In the genomic region with DNA sequence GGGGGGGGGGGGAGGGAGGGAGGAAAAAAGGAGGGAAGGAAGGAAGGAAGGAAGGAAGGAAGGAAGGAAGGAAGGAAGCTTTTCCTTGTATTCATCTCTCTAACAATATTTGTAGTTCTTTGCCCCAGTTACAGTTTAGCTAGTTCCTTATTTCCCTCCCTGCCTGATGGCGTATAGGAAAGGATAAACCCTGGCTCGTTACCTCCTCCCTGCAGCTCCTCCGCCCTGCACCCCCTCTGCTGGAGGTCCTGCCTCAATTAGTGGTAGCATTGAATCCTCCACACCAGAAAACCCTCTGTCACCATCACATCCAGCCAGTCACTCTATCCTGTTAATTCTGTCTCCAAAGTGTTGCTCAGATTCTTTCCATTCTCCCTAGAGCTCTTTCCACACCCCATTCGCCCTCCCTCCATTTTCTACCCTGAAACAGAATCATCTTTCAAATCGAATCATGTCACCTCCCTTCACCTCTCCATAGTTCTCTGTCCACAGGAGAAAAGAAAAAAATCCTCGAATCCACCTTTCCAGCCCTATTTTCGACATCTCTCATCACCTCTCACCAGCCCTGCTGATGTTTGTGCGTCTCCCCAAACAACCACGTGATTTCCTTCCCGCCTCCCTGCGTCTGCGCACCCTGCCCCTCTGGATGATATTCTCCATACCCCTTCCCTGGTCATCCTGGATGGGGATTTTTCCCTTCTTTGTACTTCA, we compare ENCODE assay signal across 2 cellular contexts.
TF ChIP-seq lines count a peak whose summit lies in the region.

No MANE protein-coding gene starts in this region.

TF ChIP-seq in HEK293, 187 proteins besides CTCF, POLR2A, EP300 and RAD21 (continued from another document):
- TF ChIP-seq, protein P1, sequence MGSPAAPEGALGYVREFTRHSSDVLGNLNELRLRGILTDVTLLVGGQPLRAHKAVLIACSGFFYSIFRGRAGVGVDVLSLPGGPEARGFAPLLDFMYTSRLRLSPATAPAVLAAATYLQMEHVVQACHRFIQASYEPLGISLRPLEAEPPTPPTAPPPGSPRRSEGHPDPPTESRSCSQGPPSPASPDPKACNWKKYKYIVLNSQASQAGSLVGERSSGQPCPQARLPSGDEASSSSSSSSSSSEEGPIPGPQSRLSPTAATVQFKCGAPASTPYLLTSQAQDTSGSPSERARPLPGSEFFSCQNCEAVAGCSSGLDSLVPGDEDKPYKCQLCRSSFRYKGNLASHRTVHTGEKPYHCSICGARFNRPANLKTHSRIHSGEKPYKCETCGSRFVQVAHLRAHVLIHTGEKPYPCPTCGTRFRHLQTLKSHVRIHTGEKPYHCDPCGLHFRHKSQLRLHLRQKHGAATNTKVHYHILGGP (tag by site-specific recombination; IDR thresholded peaks at IDR 0.05) = no peak
- TF ChIP-seq GLIS1 (tag by site-specific recombination; IDR thresholded peaks at IDR 0.05) (0 out of 2 replicates have a peak, but pooled peaks have one; percentile 12), ZNF791 (tag by site-specific recombination; IDR thresholded peaks at IDR 0.05) (no peak), ZNF670 (tag by site-specific recombination; IDR thresholded peaks at IDR 0.05; ENCODE audit: low read depth) (no peak), HOXA7 (CRISPR knock-in tag; IDR thresholded peaks at IDR 0.05; ENCODE audit: borderline replicate concordance) (no peak), ZNF23 (tag by site-specific recombination; IDR thresholded peaks at IDR 0.05; ENCODE audit: borderline replicate concordance) (no peak), ZNF157 (tag by site-specific recombination; IDR thresholded peaks at IDR 0.05) (no peak), KLF10 (tag by site-specific recombination; IDR thresholded peaks at IDR 0.05) (no peak), ZNF214 (tag by site-specific recombination; IDR thresholded peaks at IDR 0.05; ENCODE audit: borderline replicate concordance) (no peak), ZNF223 (tag by site-specific recombination; IDR thresholded peaks at IDR 0.05) (0 out of 2 replicates have a peak, but pooled peaks have one; percentile 62), MYNN (tag by site-specific recombination; IDR thresholded peaks at IDR 0.05; ENCODE audit: borderline replicate concordance) (no peak), ZNF792 (tag by site-specific recombination; IDR thresholded peaks at IDR 0.05) (no peak)

TF ChIP-seq in K562, 482 proteins besides CTCF, POLR2A, EP300 and RAD21 (continued from another document):
- TF ChIP-seq, protein P2, sequence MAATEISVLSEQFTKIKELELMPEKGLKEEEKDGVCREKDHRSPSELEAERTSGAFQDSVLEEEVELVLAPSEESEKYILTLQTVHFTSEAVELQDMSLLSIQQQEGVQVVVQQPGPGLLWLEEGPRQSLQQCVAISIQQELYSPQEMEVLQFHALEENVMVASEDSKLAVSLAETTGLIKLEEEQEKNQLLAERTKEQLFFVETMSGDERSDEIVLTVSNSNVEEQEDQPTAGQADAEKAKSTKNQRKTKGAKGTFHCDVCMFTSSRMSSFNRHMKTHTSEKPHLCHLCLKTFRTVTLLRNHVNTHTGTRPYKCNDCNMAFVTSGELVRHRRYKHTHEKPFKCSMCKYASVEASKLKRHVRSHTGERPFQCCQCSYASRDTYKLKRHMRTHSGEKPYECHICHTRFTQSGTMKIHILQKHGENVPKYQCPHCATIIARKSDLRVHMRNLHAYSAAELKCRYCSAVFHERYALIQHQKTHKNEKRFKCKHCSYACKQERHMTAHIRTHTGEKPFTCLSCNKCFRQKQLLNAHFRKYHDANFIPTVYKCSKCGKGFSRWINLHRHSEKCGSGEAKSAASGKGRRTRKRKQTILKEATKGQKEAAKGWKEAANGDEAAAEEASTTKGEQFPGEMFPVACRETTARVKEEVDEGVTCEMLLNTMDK (IDR thresholded peaks at IDR 0.05; ENCODE audit: borderline replicate concordance, insufficient read depth, low read depth, low read length, poor library complexity, severe bottlenecking) = no peak
- TF ChIP-seq SAFB2 (IDR thresholded peaks at IDR 0.05; ENCODE audit: borderline replicate concordance, low read depth, low read length, severe bottlenecking) (no peak), JUN (IDR thresholded peaks at IDR 0.05; ENCODE audit: borderline replicate concordance, low read depth, low read length) (no peak), JUN (CRISPR knock-in tag; IDR thresholded peaks at IDR 0.05; ENCODE audit: borderline replicate concordance) (no peak), TGIF2 (CRISPR knock-in tag; IDR thresholded peaks at IDR 0.05) (no peak), ZNF668 (CRISPR knock-in tag; IDR thresholded peaks at IDR 0.05) (no peak), HMGN3 (IDR thresholded peaks at IDR 0.05; ENCODE audit: borderline replicate concordance, extremely low read depth, insufficient read length, low read depth, low read length) (no peak), NCOA2 (IDR thresholded peaks at IDR 0.05; ENCODE audit: partially characterized antibody in 2 of 2) (no peak), NFE2L1 (tag; IDR thresholded peaks at IDR 0.05; ENCODE audit: borderline replicate concordance, low read depth) (no peak), HDAC6 (IDR thresholded peaks at IDR 0.05; ENCODE audit: low read depth, low read length) (no peak), RAD51 (IDR thresholded peaks at IDR 0.05; ENCODE audit: borderline replicate concordance, low read depth) (peak; percentile 52), NRF1 (conservative IDR thresholded peaks at IDR 0.05 in 1 of 2, IDR thresholded peaks at IDR 0.05 in 1 of 2) (peak; percentile 83 to 86)
- TF ChIP-seq, protein P3, sequence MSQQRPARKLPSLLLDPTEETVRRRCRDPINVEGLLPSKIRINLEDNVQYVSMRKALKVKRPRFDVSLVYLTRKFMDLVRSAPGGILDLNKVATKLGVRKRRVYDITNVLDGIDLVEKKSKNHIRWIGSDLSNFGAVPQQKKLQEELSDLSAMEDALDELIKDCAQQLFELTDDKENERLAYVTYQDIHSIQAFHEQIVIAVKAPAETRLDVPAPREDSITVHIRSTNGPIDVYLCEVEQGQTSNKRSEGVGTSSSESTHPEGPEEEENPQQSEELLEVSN (IDR thresholded peaks at IDR 0.05; ENCODE audit: borderline replicate concordance in 1 of 2, extremely low read depth in 1 of 2, insufficient read depth in 1 of 2, insufficient read length in 1 of 2, low read depth in 1 of 2, low read length in 1 of 2, poor library complexity in 1 of 2, severe bottlenecking in 1 of 2) = peak in 1 of 2 experiments; percentile 38
- TF ChIP-seq, protein P4, sequence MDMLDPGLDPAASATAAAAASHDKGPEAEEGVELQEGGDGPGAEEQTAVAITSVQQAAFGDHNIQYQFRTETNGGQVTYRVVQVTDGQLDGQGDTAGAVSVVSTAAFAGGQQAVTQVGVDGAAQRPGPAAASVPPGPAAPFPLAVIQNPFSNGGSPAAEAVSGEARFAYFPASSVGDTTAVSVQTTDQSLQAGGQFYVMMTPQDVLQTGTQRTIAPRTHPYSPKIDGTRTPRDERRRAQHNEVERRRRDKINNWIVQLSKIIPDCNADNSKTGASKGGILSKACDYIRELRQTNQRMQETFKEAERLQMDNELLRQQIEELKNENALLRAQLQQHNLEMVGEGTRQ (CRISPR knock-in tag; IDR thresholded peaks at IDR 0.05) = 0 out of 2 replicates have a peak, but pooled peaks have one; percentile 40
- TF ChIP-seq, protein P5, sequence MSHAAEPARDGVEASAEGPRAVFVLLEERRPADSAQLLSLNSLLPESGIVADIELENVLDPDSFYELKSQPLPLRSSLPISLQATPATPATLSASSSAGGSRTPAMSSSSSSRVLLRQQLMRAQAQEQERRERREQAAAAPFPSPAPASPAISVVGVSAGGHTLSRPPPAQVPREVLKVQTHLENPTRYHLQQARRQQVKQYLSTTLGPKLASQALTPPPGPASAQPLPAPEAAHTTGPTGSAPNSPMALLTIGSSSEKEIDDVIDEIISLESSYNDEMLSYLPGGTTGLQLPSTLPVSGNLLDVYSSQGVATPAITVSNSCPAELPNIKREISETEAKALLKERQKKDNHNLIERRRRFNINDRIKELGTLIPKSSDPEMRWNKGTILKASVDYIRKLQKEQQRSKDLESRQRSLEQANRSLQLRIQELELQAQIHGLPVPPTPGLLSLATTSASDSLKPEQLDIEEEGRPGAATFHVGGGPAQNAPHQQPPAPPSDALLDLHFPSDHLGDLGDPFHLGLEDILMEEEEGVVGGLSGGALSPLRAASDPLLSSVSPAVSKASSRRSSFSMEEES (CRISPR knock-in tag; IDR thresholded peaks at IDR 0.05) = peak; percentile 68
- TF ChIP-seq, protein P6, sequence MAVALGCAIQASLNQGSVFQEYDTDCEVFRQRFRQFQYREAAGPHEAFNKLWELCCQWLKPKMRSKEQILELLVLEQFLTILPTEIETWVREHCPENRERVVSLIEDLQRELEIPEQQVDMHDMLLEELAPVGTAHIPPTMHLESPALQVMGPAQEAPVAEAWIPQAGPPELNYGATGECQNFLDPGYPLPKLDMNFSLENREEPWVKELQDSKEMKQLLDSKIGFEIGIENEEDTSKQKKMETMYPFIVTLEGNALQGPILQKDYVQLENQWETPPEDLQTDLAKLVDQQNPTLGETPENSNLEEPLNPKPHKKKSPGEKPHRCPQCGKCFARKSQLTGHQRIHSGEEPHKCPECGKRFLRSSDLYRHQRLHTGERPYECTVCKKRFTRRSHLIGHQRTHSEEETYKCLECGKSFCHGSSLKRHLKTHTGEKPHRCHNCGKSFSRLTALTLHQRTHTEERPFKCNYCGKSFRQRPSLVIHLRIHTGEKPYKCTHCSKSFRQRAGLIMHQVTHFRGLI (CRISPR knock-in tag; IDR thresholded peaks at IDR 0.05) = no peak
- TF ChIP-seq, protein P7, sequence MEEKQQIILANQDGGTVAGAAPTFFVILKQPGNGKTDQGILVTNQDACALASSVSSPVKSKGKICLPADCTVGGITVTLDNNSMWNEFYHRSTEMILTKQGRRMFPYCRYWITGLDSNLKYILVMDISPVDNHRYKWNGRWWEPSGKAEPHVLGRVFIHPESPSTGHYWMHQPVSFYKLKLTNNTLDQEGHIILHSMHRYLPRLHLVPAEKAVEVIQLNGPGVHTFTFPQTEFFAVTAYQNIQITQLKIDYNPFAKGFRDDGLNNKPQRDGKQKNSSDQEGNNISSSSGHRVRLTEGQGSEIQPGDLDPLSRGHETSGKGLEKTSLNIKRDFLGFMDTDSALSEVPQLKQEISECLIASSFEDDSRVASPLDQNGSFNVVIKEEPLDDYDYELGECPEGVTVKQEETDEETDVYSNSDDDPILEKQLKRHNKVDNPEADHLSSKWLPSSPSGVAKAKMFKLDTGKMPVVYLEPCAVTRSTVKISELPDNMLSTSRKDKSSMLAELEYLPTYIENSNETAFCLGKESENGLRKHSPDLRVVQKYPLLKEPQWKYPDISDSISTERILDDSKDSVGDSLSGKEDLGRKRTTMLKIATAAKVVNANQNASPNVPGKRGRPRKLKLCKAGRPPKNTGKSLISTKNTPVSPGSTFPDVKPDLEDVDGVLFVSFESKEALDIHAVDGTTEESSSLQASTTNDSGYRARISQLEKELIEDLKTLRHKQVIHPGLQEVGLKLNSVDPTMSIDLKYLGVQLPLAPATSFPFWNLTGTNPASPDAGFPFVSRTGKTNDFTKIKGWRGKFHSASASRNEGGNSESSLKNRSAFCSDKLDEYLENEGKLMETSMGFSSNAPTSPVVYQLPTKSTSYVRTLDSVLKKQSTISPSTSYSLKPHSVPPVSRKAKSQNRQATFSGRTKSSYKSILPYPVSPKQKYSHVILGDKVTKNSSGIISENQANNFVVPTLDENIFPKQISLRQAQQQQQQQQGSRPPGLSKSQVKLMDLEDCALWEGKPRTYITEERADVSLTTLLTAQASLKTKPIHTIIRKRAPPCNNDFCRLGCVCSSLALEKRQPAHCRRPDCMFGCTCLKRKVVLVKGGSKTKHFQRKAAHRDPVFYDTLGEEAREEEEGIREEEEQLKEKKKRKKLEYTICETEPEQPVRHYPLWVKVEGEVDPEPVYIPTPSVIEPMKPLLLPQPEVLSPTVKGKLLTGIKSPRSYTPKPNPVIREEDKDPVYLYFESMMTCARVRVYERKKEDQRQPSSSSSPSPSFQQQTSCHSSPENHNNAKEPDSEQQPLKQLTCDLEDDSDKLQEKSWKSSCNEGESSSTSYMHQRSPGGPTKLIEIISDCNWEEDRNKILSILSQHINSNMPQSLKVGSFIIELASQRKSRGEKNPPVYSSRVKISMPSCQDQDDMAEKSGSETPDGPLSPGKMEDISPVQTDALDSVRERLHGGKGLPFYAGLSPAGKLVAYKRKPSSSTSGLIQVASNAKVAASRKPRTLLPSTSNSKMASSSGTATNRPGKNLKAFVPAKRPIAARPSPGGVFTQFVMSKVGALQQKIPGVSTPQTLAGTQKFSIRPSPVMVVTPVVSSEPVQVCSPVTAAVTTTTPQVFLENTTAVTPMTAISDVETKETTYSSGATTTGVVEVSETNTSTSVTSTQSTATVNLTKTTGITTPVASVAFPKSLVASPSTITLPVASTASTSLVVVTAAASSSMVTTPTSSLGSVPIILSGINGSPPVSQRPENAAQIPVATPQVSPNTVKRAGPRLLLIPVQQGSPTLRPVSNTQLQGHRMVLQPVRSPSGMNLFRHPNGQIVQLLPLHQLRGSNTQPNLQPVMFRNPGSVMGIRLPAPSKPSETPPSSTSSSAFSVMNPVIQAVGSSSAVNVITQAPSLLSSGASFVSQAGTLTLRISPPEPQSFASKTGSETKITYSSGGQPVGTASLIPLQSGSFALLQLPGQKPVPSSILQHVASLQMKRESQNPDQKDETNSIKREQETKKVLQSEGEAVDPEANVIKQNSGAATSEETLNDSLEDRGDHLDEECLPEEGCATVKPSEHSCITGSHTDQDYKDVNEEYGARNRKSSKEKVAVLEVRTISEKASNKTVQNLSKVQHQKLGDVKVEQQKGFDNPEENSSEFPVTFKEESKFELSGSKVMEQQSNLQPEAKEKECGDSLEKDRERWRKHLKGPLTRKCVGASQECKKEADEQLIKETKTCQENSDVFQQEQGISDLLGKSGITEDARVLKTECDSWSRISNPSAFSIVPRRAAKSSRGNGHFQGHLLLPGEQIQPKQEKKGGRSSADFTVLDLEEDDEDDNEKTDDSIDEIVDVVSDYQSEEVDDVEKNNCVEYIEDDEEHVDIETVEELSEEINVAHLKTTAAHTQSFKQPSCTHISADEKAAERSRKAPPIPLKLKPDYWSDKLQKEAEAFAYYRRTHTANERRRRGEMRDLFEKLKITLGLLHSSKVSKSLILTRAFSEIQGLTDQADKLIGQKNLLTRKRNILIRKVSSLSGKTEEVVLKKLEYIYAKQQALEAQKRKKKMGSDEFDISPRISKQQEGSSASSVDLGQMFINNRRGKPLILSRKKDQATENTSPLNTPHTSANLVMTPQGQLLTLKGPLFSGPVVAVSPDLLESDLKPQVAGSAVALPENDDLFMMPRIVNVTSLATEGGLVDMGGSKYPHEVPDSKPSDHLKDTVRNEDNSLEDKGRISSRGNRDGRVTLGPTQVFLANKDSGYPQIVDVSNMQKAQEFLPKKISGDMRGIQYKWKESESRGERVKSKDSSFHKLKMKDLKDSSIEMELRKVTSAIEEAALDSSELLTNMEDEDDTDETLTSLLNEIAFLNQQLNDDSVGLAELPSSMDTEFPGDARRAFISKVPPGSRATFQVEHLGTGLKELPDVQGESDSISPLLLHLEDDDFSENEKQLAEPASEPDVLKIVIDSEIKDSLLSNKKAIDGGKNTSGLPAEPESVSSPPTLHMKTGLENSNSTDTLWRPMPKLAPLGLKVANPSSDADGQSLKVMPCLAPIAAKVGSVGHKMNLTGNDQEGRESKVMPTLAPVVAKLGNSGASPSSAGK (IDR thresholded peaks at IDR 0.05) = peak; percentile 24; the same call in 1 of the 2 replicates
